Comparison of ENCODE assay signal across 8 cellular contexts in genomic region chr5:151141535-151141934, GRCh38. TPM values are rescaled to one million over a fixed set of nuclear protein-coding genes. Genes with fewer than 3 reads are reported as not detected.
DNase-seq lines count a peak whose midpoint lies in the region; ATAC-seq and TF ChIP-seq lines count a peak whose summit lies in the region.

No MANE protein-coding gene starts in this region.

- H3K27me3 ChIP-seq in breast epithelium: no peaks in the 10 kb centered on the region
- H3K27me3 ChIP-seq in thymus (ENCODE audit: control insufficient read depth, insufficient read depth): no peaks in the 10 kb centered on the region

- no peaks in the 10 kb centered on the region for H3K36me3 ChIP-seq in breast epithelium
- H3K36me3 ChIP-seq in thymus (ENCODE audit: control insufficient read depth, insufficient read depth): peaks cover 65% of the 10 kb centered on the region

- H3K4me1 ChIP-seq in breast epithelium (peaks cover 0 to 9% of the 10 kb centered on the region in 2 donors), thymus (ENCODE audit: control insufficient read depth, insufficient read depth, low read length) (peaks cover 22% of the 10 kb centered on the region)

- no TSS peak for BruUV-seq in MCF 10A (replicated peaks; lab: Mats Ljungman, UMichigan)

- peak overlapping the region in 2 of 3 donors; percentile 5 to 52 for H3K4me3 ChIP-seq in breast epithelium
- no peak overlapping the region for H3K4me3 ChIP-seq in thymus (ENCODE audit: low read length)

- TF ChIP-seq POLR2A in breast epithelium (IDR thresholded peaks at IDR 0.05): no peak

- H3K27ac ChIP-seq in breast epithelium (peak overlapping the region; percentile 53 to 68), thymus (ENCODE audit: low read depth) (peak overlapping the region; percentile 71)

- 46% methylated on average over 15 of the region's 15 CpGs for WGBS in thymus

- H3K4me1 Mint-ChIP-seq in MCF 10A (ENCODE audit: insufficient read depth, unreplicated experiment): peaks cover 7% of the 10 kb centered on the region

- intact Hi-C loops in breast epithelium (cut with DNase I; ENCODE audit: low total_unique reads): no loop called here
- intact Hi-C loops in MCF 10A (cut with micrococcal nuclease): no loop called here

- ATAC-seq in HG03520 (IDR thresholded peaks at IDR 0.05; ENCODE audit: unreplicated experiment): peak; percentile 86

- POLR2A ChIA-PET in MCF 10A (lab: Yijun Ruan, JAX): no interaction called here

- no peaks in the 10 kb centered on the region for H3K27me3 Mint-ChIP-seq in MCF 10A (ENCODE audit: insufficient read depth, unreplicated experiment)

- no peak for TF ChIP-seq CTCF in breast epithelium (IDR thresholded peaks at IDR 0.05)
- TF ChIP-seq CTCF in MCF 10A (IDR thresholded peaks at IDR 0.05; ENCODE audit: unreplicated experiment): no peak

- CTCF ChIA-PET in MCF 10A (lab: Yijun Ruan, JAX): interaction anchor here (0.6 to 17.2 kb wide), 9 partner anchors 9 to 405 kb away, joined by 4 to 206 read pairs (median 6); no protein-coding TSS in a partner anchor

- H3K36me3 Mint-ChIP-seq in MCF 10A (ENCODE audit: insufficient read depth, unreplicated experiment): no peaks in the 10 kb centered on the region

- no peaks in the 10 kb centered on the region for H3K9me3 ChIP-seq in breast epithelium
- H3K9me3 ChIP-seq in thymus (ENCODE audit: control insufficient read depth): no peaks in the 10 kb centered on the region

- H3K9me3 Mint-ChIP-seq in MCF 10A (ENCODE audit: unreplicated experiment): no peaks in the 10 kb centered on the region

- no peak overlapping the region for H3K4me3 Mint-ChIP-seq in MCF 10A (ENCODE audit: unreplicated experiment)

- DNase-seq in breast epithelium (ENCODE audit: low spot score in 2 of 2) (peak in 1 of 2 donors; percentile 45), MCF 10A (ENCODE audit: unreplicated experiment) (no peak), islet precursor cell (peak; percentile 77), NCI-H1417 (lab: John Stamatoyannopoulos, UW) (no peak), foreskin melanocyte (no peak)
- DNase-seq in activated T-helper 9 cell treated with anti-CD3 and anti-CD28 coated beads, Interleukin-2, amount 50 U/mL, for 16 hours (ENCODE audit: low read depth): peak; percentile 42

- H3K27ac Mint-ChIP-seq in MCF 10A (ENCODE audit: low read depth, unreplicated experiment): no peak overlapping the region

RNA-seq across cellular contexts. Expression of gene ANXA6, which starts 16.0 kb away (rescaled TPM):
- total RNA-seq in breast epithelium (100 to 1,000 TPM; 206 to 320 (median 276) TPM), MCF 10A (2022) (2.6 TPM in 2 replicates)
- 122 TPM for polyA plus RNA-seq in thymus

Comparison
In these comparisons a context has a peak if more than half of its experiments do, and no peak if none do; other contexts are left out.
1. RNA of gene ANXA6, which starts 16.0 kb away (total RNA-seq): 206 to 320 TPM in breast epithelium; 2.6 TPM in MCF 10A; every median in the first group is over 10 times any median in the second.
2. DNase-seq: peak in activated T-helper 9 cell treated with anti-CD3 and anti-CD28 coated beads, Interleukin-2, amount 50 U/mL, for 16 hours (single experiment) and islet precursor cell (single experiment); none in MCF 10A (single experiment), NCI-H1417 (0 of 3) and foreskin melanocyte (single experiment).